8 cellular contexts compared by ENCODE assay signal in the genomic region with DNA sequence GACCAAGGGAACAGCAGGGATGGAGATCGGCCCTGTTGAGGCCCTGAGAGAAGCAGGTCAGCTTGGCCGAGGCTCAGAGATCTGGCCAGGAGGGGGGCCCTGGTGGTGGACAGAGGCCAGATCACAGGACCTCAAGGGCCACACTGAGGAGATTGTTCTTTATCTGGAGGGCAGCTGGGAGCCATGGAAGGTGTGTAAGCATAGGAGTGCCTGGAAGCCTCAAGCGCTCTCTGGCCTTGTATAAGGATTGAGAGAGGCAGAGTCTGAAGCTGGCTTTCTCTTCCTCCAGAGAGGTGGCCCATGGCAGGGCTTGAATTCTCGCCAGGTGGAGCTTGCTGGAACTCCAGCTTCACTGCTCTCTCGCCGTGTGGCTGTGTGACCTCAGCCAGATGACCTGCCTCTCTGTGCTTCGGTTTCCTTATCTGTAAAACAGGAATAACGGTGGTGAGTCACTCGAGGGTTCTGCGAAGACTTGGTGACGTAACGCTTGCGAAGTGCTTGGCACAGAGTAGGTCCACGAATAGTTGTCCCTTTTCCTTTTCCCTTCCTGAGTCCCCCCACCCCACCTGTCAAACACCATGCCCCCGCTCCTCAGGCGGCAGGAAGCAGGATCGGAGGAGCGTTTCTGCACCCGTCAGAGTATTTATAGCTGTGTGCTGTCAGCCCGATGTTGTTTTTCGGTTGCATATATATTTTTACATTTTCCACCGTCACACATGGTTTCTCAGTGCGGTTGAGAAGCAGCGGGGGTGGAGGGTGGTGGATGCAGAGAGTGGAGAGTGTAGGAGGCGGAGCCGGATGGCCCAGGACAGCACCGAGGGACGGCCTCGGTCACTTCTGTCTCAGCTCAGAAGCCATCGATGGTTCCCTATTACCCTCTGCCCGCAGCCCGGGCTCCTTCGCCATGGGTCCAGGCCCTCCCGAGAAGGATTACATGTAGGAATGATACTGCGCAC. TPM values are rescaled to one million over a fixed set of nuclear protein-coding genes. Genes with fewer than 3 reads are reported as not detected.
DNase-seq lines count a peak whose midpoint lies in the region; ATAC-seq, FAIRE-seq and TF ChIP-seq lines count a peak whose summit lies in the region.

No MANE protein-coding gene starts in this region.

- no peak overlapping the region for H3K4me3 ChIP-seq in astrocyte (ENCODE audit: insufficient read depth, low read depth, low read length)
- H3K4me3 ChIP-seq in osteoblast (ENCODE audit: insufficient read depth, low read length) = peak overlapping the region; percentile 26

- H4K20me1 ChIP-seq in astrocyte (ENCODE audit: insufficient read depth, low read length) (no peaks in the 10 kb centered on the region), osteoblast (ENCODE audit: insufficient read depth, low read length) (no peaks in the 10 kb centered on the region)

- no peaks in the 10 kb centered on the region for H3K36me3 Mint-ChIP-seq in T-helper 2 cell treated with Interferon-gamma antibody and Interleukin-4, amounts not matched to agents 5 μg/mL and 100 μg/mL, for 36 hours (ENCODE audit: low read depth)
- no peaks in the 10 kb centered on the region for H3K36me3 Mint-ChIP-seq in astrocyte (ENCODE audit: low read depth, unreplicated experiment)

- H3K27ac Mint-ChIP-seq in T-helper 2 cell treated with Interferon-gamma antibody and Interleukin-4, amounts not matched to agents 5 μg/mL and 100 μg/mL, for 36 hours = peak overlapping the region; percentile 88
- no peak overlapping the region for H3K27ac Mint-ChIP-seq in astrocyte (ENCODE audit: unreplicated experiment)

- H3K27ac ChIP-seq in astrocyte (ENCODE audit: low read depth, low read length) (no peak overlapping the region), osteoblast (ENCODE audit: low read depth, low read length) (no peak overlapping the region)

- peak overlapping the region; percentile 10 for H2AFZ ChIP-seq in astrocyte (ENCODE audit: low read depth, low read length)
- peak overlapping the region; percentile 55 for H2AFZ ChIP-seq in osteoblast (ENCODE audit: low read length)

- TF ChIP-seq CTCF in astrocyte (IDR thresholded peaks at IDR 0.05; ENCODE audit: insufficient read depth, low read depth, low read length) (no peak), osteoblast (IDR thresholded peaks at IDR 0.05; ENCODE audit: extremely low read depth, low read depth, low read length) (no peak)

- no peaks in the 10 kb centered on the region for H3K9me3 Mint-ChIP-seq in T-helper 2 cell treated with Interferon-gamma antibody and Interleukin-4, amounts not matched to agents 5 μg/mL and 100 μg/mL, for 36 hours
- H3K9me3 Mint-ChIP-seq in astrocyte (ENCODE audit: unreplicated experiment) = no peaks in the 10 kb centered on the region

- H3K27me3 ChIP-seq in astrocyte (ENCODE audit: insufficient read depth, low read length) (no peaks in the 10 kb centered on the region), osteoblast (ENCODE audit: insufficient read depth, low read length) (no peaks in the 10 kb centered on the region)

- peaks cover 21% of the 10 kb centered on the region for H3K4me1 ChIP-seq in astrocyte (ENCODE audit: insufficient read depth, low read length)
- H3K4me1 ChIP-seq in osteoblast (ENCODE audit: insufficient read depth, low read length) = peaks cover 9% of the 10 kb centered on the region

- DNase-seq in T-helper 2 cell treated with Interferon-gamma antibody and Interleukin-4, amounts not matched to agents 5 μg/mL and 100 μg/mL, for 36 hours (ENCODE audit: low spot score) = peak; percentile 84
- DNase-seq in astrocyte (ENCODE audit: low read depth) = peak; percentile 30
- DNase-seq in osteoblast (ENCODE audit: insufficient read length, low spot score, missing footprints) = peak; percentile 51
- DNase-seq in DMS 273 treated with DMSO at 0.1 percent for 48 hours (lab: John Stamatoyannopoulos, UW) = no peak
- no peak for DNase-seq in DMS153 (lab: John Stamatoyannopoulos, UW)
- DNase-seq in NCI-H1105 treated with DMSO at 0.1 percent for 48 hours (lab: John Stamatoyannopoulos, UW) = no peak

- peak overlapping the region; percentile 76 for H3K4me3 Mint-ChIP-seq in T-helper 2 cell treated with Interferon-gamma antibody and Interleukin-4, amounts not matched to agents 5 μg/mL and 100 μg/mL, for 36 hours
- H3K4me3 Mint-ChIP-seq in astrocyte (ENCODE audit: unreplicated experiment) = no peak overlapping the region

- no peak overlapping the region for H3K9ac ChIP-seq in astrocyte (ENCODE audit: low read length)

- H3K4me1 Mint-ChIP-seq in T-helper 2 cell treated with Interferon-gamma antibody and Interleukin-4, amounts not matched to agents 5 μg/mL and 100 μg/mL, for 36 hours (ENCODE audit: low read depth) = peaks cover 41% of the 10 kb centered on the region
- peaks cover 25% of the 10 kb centered on the region for H3K4me1 Mint-ChIP-seq in astrocyte (ENCODE audit: low read depth, unreplicated experiment)

- H3K9me3 ChIP-seq in astrocyte (ENCODE audit: insufficient read depth, low read depth, low read length) (no peaks in the 10 kb centered on the region), osteoblast (ENCODE audit: low read depth, low read length) (no peaks in the 10 kb centered on the region)

- no peaks in the 10 kb centered on the region for H3K27me3 Mint-ChIP-seq in T-helper 2 cell treated with Interferon-gamma antibody and Interleukin-4, amounts not matched to agents 5 μg/mL and 100 μg/mL, for 36 hours (ENCODE audit: low read depth)
- no peaks in the 10 kb centered on the region for H3K27me3 Mint-ChIP-seq in astrocyte (ENCODE audit: low read depth, unreplicated experiment)

- peak; percentile 51 for ATAC-seq in GM18858 (IDR thresholded peaks at IDR 0.05; ENCODE audit: unreplicated experiment)
- ATAC-seq in HG02973 (IDR thresholded peaks at IDR 0.05; ENCODE audit: unreplicated experiment) = peak; percentile 58

- H3K36me3 ChIP-seq in astrocyte (ENCODE audit: insufficient read depth, low read length) = no peaks in the 10 kb centered on the region
- no peaks in the 10 kb centered on the region for H3K36me3 ChIP-seq in osteoblast (ENCODE audit: insufficient read depth, low read length)

- no peaks in the 10 kb centered on the region for H3K79me2 ChIP-seq in astrocyte (ENCODE audit: insufficient read depth, low read length)
- no peaks in the 10 kb centered on the region for H3K79me2 ChIP-seq in osteoblast (ENCODE audit: insufficient read depth, low read length)

- H3K4me2 ChIP-seq in astrocyte (ENCODE audit: low read length) (peak overlapping the region; percentile 61), osteoblast (ENCODE audit: insufficient read depth, low read length) (peak overlapping the region; percentile 41)

- FAIRE-seq in astrocyte (lab: Jason Lieb, UNC) = no peak

RNA-seq across cellular contexts. Expression of gene CRB2, which starts 17.0 kb away (rescaled TPM):
- total RNA-seq in astrocyte (2.4 and 2.5 TPM in 2 replicates), osteoblast (not detected in 2 replicates)

Comparison
In these comparisons a context has a peak if more than half of its experiments do, and no peak if none do; other contexts are left out.
1. DNase-seq: peak in T-helper 2 cell treated with Interferon-gamma antibody and Interleukin-4, amounts not matched to agents 5 μg/mL and 100 μg/mL, for 36 hours (single experiment), astrocyte (single experiment) and osteoblast (single experiment); none in DMS 273 treated with DMSO at 0.1 percent for 48 hours (single experiment), DMS153 (single experiment) and NCI-H1105 treated with DMSO at 0.1 percent for 48 hours (single experiment).